Comparison of ENCODE assay signal across 26 cellular contexts in genomic region chr4:39530682-39531081, GRCh38.
"Had no signal": no experiment of that assay in that cellular context is flagged by ENCODE, and none has a peak within 500 bp of the region (broad histone marks: within the 10 kb centered on the region; RNA-seq: fewer than 3 reads in every experiment).

No MANE protein-coding gene starts in this region.

- FAIRE-seq: pancreas, urothelium cell line had no signal

- H3K9me3 ChIP-seq: left ventricle myocardium inferior, pancreas, prostate gland, stomach, testis, thyroid gland, upper lobe of right lung had no signal

- H3K27me3 ChIP-seq: pancreas, stomach, testis, thyroid gland, upper lobe of right lung had no signal

- H3K27me3 Mint-ChIP-seq: memory B cell; naive thymus-derived CD4-positive, alpha-beta T cell; natural killer cell treated with Interleukin-12 subunit alpha and Interleukin-12 subunit beta and Interleukin-15 and Interleukin-18, amount 100 ng/mL, for 72 hours; stimulated activated naive B cell treated with anti-CD40 and anti-IgM and Interleukin-4, amounts not matched to agents 10 μg/mL and 1 μg/mL and 100 μg/mL, for 72 hours had no signal

- H3K4me3 ChIP-seq: left ventricle myocardium inferior, mucosa of descending colon, pancreas, prostate gland, skin epidermis, stomach, testis, thyroid gland, upper lobe of right lung had no signal

- H3K27ac ChIP-seq: left ventricle myocardium inferior, pancreas, prostate gland, skin epidermis, testis, thyroid gland, upper lobe of right lung had no signal

- H3K27ac Mint-ChIP-seq: memory B cell; natural killer cell treated with Interleukin-12 subunit alpha and Interleukin-12 subunit beta and Interleukin-15 and Interleukin-18, amount 100 ng/mL, for 72 hours; stimulated activated naive B cell treated with anti-CD40 and anti-IgM and Interleukin-4, amounts not matched to agents 10 μg/mL and 1 μg/mL and 100 μg/mL, for 72 hours had no signal

- H3K36me3 ChIP-seq: prostate gland had no signal

- DNase-seq: hypothalamus; islet precursor cell; left ventricle myocardium inferior; midbrain; mucosa of descending colon; naive thymus-derived CD4-positive, alpha-beta T cell; pancreas; posterior cingulate gyrus; retina; right cardiac atrium; stimulated activated CD4-positive, alpha-beta T cell treated with anti-CD3 and anti-CD28 coated beads, Interleukin-12 subunit alpha, Interleukin-12 subunit beta, amount 100 ng/mL, for 4 hours; stimulated activated CD4-positive, alpha-beta T cell treated with anti-CD3 and anti-CD28 coated beads, Interleukin-15, amount 100 ng/mL, for 24 hours; stimulated activated CD4-positive, alpha-beta T cell treated with anti-CD3 and anti-CD28 coated beads, Interleukin-2, amount 100 ng/mL, for 24 hours; stimulated activated CD4-positive, alpha-beta T cell treated with anti-CD3 and anti-CD28 coated beads, Interleukin-4, amount 100 ng/mL, for 1 hour; stimulated activated naive B cell treated with anti-CD40 and anti-IgM and Interleukin-4, amounts not matched to agents 10 μg/mL and 1 μg/mL and 100 μg/mL, for 72 hours; stimulated activated naive CD8-positive, alpha-beta T cell treated with anti-CD3 and anti-CD28 coated beads, Interleukin-15, Interleukin-2, amounts not matched to agents 100 U/mL and 50 U/mL, for 24 hours; stomach; testis; thyroid gland; upper lobe of right lung had no signal

- H3K9me3 Mint-ChIP-seq: natural killer cell treated with Interleukin-12 subunit alpha and Interleukin-12 subunit beta and Interleukin-15 and Interleukin-18, amount 100 ng/mL, for 72 hours had no signal

- H3K4me3 Mint-ChIP-seq: memory B cell; natural killer cell treated with Interleukin-12 subunit alpha and Interleukin-12 subunit beta and Interleukin-15 and Interleukin-18, amount 100 ng/mL, for 72 hours; stimulated activated naive B cell treated with anti-CD40 and anti-IgM and Interleukin-4, amounts not matched to agents 10 μg/mL and 1 μg/mL and 100 μg/mL, for 72 hours had no signal

- H3K4me1 ChIP-seq: prostate gland had no signal

- ATAC-seq: mucosa of descending colon; naive thymus-derived CD4-positive, alpha-beta T cell; natural killer cell treated with Interleukin-12 subunit alpha and Interleukin-12 subunit beta and Interleukin-15 and Interleukin-18, amount 100 ng/mL, for 72 hours; pancreas; right cardiac atrium; sciatic nerve; stimulated activated naive B cell treated with anti-CD40 and anti-IgM and Interleukin-4, amounts not matched to agents 10 μg/mL and 1 μg/mL and 100 μg/mL, for 72 hours; stimulated activated naive CD8-positive, alpha-beta T cell treated with anti-CD3 and anti-CD28 coated beads, Interleukin-15, Interleukin-2, amounts not matched to agents 100 U/mL and 50 U/mL, for 24 hours; upper lobe of right lung had no signal
